13 cellular contexts compared by ENCODE assay signal in the genomic region with DNA sequence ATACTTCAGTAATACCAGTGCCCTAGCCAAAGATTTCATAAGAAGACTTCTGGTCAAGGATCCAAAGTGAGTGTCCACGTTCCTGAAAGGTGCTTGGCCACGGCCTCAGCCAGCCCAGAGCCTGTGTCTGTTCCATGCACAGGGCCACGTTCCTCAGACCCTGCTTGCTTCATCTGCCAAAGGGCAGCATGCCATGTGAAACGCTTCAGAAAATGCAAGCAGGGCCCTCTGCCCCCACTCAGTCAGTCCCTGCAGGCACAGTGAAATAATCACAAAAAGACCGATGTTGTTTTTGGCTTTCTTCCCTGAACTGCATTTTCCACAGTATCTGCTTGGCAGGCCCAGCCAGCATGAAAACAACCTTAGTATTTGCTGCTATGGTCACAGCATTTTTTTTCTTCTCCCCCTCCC.
DNase-seq lines count a peak whose midpoint lies in the region; ATAC-seq, FAIRE-seq and TF ChIP-seq lines count a peak whose summit lies in the region.
"Had no signal": no experiment of that assay in that cellular context is flagged by ENCODE, and none has a peak within 500 bp of the region (broad histone marks: within the 10 kb centered on the region; RNA-seq: fewer than 3 reads in every experiment).

No MANE protein-coding gene starts in this region.

- TF ChIP-seq POLR2A in HepG2 (IDR thresholded peaks at IDR 0.05; ENCODE audit: insufficient read depth in 1 of 2, low read depth in 2 of 2, low read length in 2 of 2): no peak

- H3K36me3 ChIP-seq in liver (ENCODE audit: control insufficient read depth in 4 of 4, insufficient read depth in 3 of 4, low read depth in 1 of 4, low read length in 3 of 4): peaks cover 0 to 5% (median 1%) of the 10 kb centered on the region in 4 donors
- peaks cover 13 to 60% of the 10 kb centered on the region in 2 experiments for H3K36me3 ChIP-seq in HepG2 (replicated peaks in 1 of 2; ENCODE audit: control insufficient read depth in 1 of 2, insufficient read depth in 2 of 2, low read length in 2 of 2)
- H3K36me3 ChIP-seq in endodermal cell (ENCODE audit: control insufficient read depth, insufficient read depth, low read length): peaks cover 61% of the 10 kb centered on the region
- H3K36me3 ChIP-seq: ascending aorta, uterus had no signal

- no peaks in the 10 kb centered on the region for H3K79me2 ChIP-seq in HepG2 (ENCODE audit: insufficient read depth, low read length)

- no peaks in the 10 kb centered on the region for H3K9me3 Mint-ChIP-seq in endodermal cell
- H3K9me3 Mint-ChIP-seq: nephron progenitor cell had no signal

- CTCF ChIA-PET in HepG2 (lab: Yijun Ruan, JAX; ENCODE audit: low intra/inter-chr PET ratio, low total read pairs): no interaction called here

- no peaks in the 10 kb centered on the region for H3K27me3 ChIP-seq in liver (ENCODE audit: control insufficient read depth in 4 of 4, insufficient read depth in 4 of 4, low read length in 3 of 4)
- H3K27me3 ChIP-seq in HepG2 (ENCODE audit: control insufficient read depth in 1 of 2, insufficient read depth in 2 of 2, low read length in 2 of 2): no peaks in the 10 kb centered on the region
- H3K27me3 ChIP-seq in endodermal cell (ENCODE audit: control insufficient read depth, insufficient read depth, low read length, poor library complexity, severe bottlenecking): no peaks in the 10 kb centered on the region
- H3K27me3 ChIP-seq: ascending aorta, uterus had no signal

- DNase-seq in HepG2 (ENCODE audit: low spot score): no peak
- no peak for DNase-seq in endodermal cell
- peak; percentile 18 to 93 for DNase-seq in lung microvascular endothelial cell (ENCODE audit: low read depth in 2 of 2)
- DNase-seq in activated T-cell treated with anti-CD3 and anti-CD28 coated beads, Interleukin-2, amount 50 U/mL, for 1 hour: no peak
- DNase-seq in SHP77 treated with DMSO at 0.1 percent for 48 hours (lab: John Stamatoyannopoulos, UW): no peak
- DNase-seq in stimulated activated CD4-positive, alpha-beta T cell treated with anti-CD3 and anti-CD28 coated beads, Interleukin-1b, Interleukin-23, amount 100 ng/mL, for 48 hours: no peak
- no peak for DNase-seq in activated naive CD4-positive, alpha-beta T cell (lab: John Stamatoyannopoulos, UW)
- DNase-seq: activated CD8-positive, alpha-beta memory T cell treated with anti-CD3 and anti-CD28 coated beads, Interleukin-2, amount 10 ng/mL, durations not matched to agents 7 days and 5 days; nephron progenitor cell; uterus had no signal

- no peak overlapping the region for H3K9ac ChIP-seq in liver (ENCODE audit: low read depth in 1 of 2, low read length in 2 of 2)
- no peak overlapping the region for H3K9ac ChIP-seq in HepG2 (ENCODE audit: insufficient read depth, low read depth, low read length)
- no peak overlapping the region for H3K9ac ChIP-seq in endodermal cell (ENCODE audit: extremely low read depth, low read length, poor library complexity, severe bottlenecking)

- H3K27ac Mint-ChIP-seq in endodermal cell: peak overlapping the region; percentile 9
- H3K27ac Mint-ChIP-seq: activated CD8-positive, alpha-beta memory T cell treated with anti-CD3 and anti-CD28 coated beads, Interleukin-2, amount 10 ng/mL, durations not matched to agents 7 days and 5 days had no signal

- no peaks in the 10 kb centered on the region for H3K27me3 Mint-ChIP-seq in endodermal cell (ENCODE audit: insufficient read depth)
- H3K27me3 Mint-ChIP-seq: activated CD8-positive, alpha-beta memory T cell treated with anti-CD3 and anti-CD28 coated beads, Interleukin-2, amount 10 ng/mL, durations not matched to agents 7 days and 5 days had no signal

- POLR2A ChIA-PET in HepG2 (lab: Yijun Ruan, JAX): no interaction called here

- H3K4me3 ChIP-seq in liver (ENCODE audit: low read depth in 1 of 3, low read length in 3 of 3) (no peak overlapping the region), HepG2 (replicated peaks in 1 of 3; ENCODE audit: insufficient read depth in 1 of 3, low read depth in 2 of 3, low read length in 3 of 3) (no peak overlapping the region), endodermal cell (ENCODE audit: low read length) (no peak overlapping the region)
- H3K4me3 ChIP-seq: ascending aorta, uterus had no signal

- H3K9me3 ChIP-seq in liver (ENCODE audit: control insufficient read depth in 4 of 4, low read length in 3 of 4) (no peaks in the 10 kb centered on the region), HepG2 (ENCODE audit: low read length) (no peaks in the 10 kb centered on the region), endodermal cell (ENCODE audit: control insufficient read depth, low read length) (no peaks in the 10 kb centered on the region)
- H3K9me3 ChIP-seq: ascending aorta, uterus had no signal

- H3K27ac ChIP-seq in liver (ENCODE audit: low read depth in 1 of 2, low read length in 2 of 2) (peak overlapping the region; percentile 67 to 75), HepG2 (ENCODE audit: extremely low read length, insufficient read depth, low read length) (no peak overlapping the region), endodermal cell (ENCODE audit: low read depth, low read length) (no peak overlapping the region)
- H3K27ac ChIP-seq: ascending aorta, uterus had no signal

- no peak overlapping the region for H3K4me3 Mint-ChIP-seq in endodermal cell
- H3K4me3 Mint-ChIP-seq: activated CD8-positive, alpha-beta memory T cell treated with anti-CD3 and anti-CD28 coated beads, Interleukin-2, amount 10 ng/mL, durations not matched to agents 7 days and 5 days; nephron progenitor cell had no signal

- H4K20me1 ChIP-seq in HepG2 (ENCODE audit: insufficient read depth, low read length): 0 out of 2 replicates have a peak, but pooled peaks cover 3% of the 10 kb centered on the region

- TF ChIP-seq RAD21 in liver (IDR thresholded peaks at IDR 0.05) (peak; percentile 65 to 80), HepG2 (CRISPR knock-in tag; IDR thresholded peaks at IDR 0.05) (no peak)

- 26% methylated on average over 5 of the region's 5 CpGs for WGBS in liver
- 91% methylated on average over 4 of the region's 5 CpGs for WGBS in HepG2 (ENCODE audit: low lambda C conversion rate)
- WGBS in endodermal cell (ENCODE audit: insufficient coverage in 1 of 2, insufficient read length in 1 of 2), 2 experiments: 93 to 98% methylated on average over 5 of the region's 5 CpGs

- no peak for ATAC-seq in HepG2
- ATAC-seq: activated CD8-positive, alpha-beta memory T cell treated with anti-CD3 and anti-CD28 coated beads, Interleukin-2, amount 10 ng/mL, durations not matched to agents 7 days and 5 days had no signal

- in situ Hi-C loops in HepG2 (cut with HindIII; ENCODE audit: extremely low pct_ligation_motif_present, low pct_unique_long_range_greater_than_20kb): no loop called here

- FAIRE-seq in HepG2 (lab: Jason Lieb, UNC): no peak
- FAIRE-seq: GM19239 had no signal

- TF ChIP-seq CTCF in liver (IDR thresholded peaks at IDR 0.05; ENCODE audit: low read depth, low read length, missing input control) (no peak), HepG2 (CRISPR knock-in tag; IDR thresholded peaks at IDR 0.05) (no peak), endodermal cell (conservative IDR thresholded peaks at IDR 0.05) (no peak)

- TF ChIP-seq EP300 in HepG2 (IDR thresholded peaks at IDR 0.05; ENCODE audit: low read depth in 2 of 2, low read length in 2 of 2) (no peak), HepG2 (CRISPR knock-in tag; IDR thresholded peaks at IDR 0.05; ENCODE audit: borderline replicate concordance) (no peak)

- H3K4me1 ChIP-seq in liver (ENCODE audit: control insufficient read depth in 4 of 4, insufficient read depth in 4 of 4, low read length in 3 of 4) (peaks cover 9 to 44% (median 43%) of the 10 kb centered on the region in 4 donors), HepG2 (ENCODE audit: insufficient read depth, low read length) (no peaks in the 10 kb centered on the region), endodermal cell (ENCODE audit: control insufficient read depth, insufficient read depth, low read length) (peaks cover 16% of the 10 kb centered on the region)
- H3K4me1 ChIP-seq: ascending aorta, uterus had no signal

- H3K36me3 Mint-ChIP-seq in endodermal cell (ENCODE audit: low read depth): peaks cover 48% of the 10 kb centered on the region
- H3K36me3 Mint-ChIP-seq: activated CD8-positive, alpha-beta memory T cell treated with anti-CD3 and anti-CD28 coated beads, Interleukin-2, amount 10 ng/mL, durations not matched to agents 7 days and 5 days had no signal

- no TSS peak for BruUV-seq in HepG2 (replicated peaks; lab: Mats Ljungman, UMichigan)

- peaks cover 31% of the 10 kb centered on the region for H3K4me1 Mint-ChIP-seq in endodermal cell
- H3K4me1 Mint-ChIP-seq: activated CD8-positive, alpha-beta memory T cell treated with anti-CD3 and anti-CD28 coated beads, Interleukin-2, amount 10 ng/mL, durations not matched to agents 7 days and 5 days had no signal

- no peak overlapping the region for H2AFZ ChIP-seq in HepG2 (ENCODE audit: low read length)

- H3K4me2 ChIP-seq in HepG2 (ENCODE audit: low read depth, low read length): no peak overlapping the region

- intact Hi-C loops in HepG2 (cut with micrococcal nuclease; ENCODE audit: unreplicated experiment): no loop called here

TF ChIP-seq in liver, 16 proteins besides CTCF, POLR2A, EP300 and RAD21 (continues in another document):
- TF ChIP-seq FOXA2 (IDR thresholded peaks at IDR 0.05): peak; percentile 68
- TF ChIP-seq SP1 (IDR thresholded peaks at IDR 0.05): peak; percentile 87
- peak in 1 of 2 donors; percentile 49 for TF ChIP-seq EGR1 (IDR thresholded peaks at IDR 0.05; ENCODE audit: low read depth in 2 of 2)
- peak; percentile 47 for TF ChIP-seq FOXA1 (IDR thresholded peaks at IDR 0.05)
- peak; percentile 87 to 88 for TF ChIP-seq HNF4A (conservative IDR thresholded peaks at IDR 0.05)
- TF ChIP-seq, protein P1, sequence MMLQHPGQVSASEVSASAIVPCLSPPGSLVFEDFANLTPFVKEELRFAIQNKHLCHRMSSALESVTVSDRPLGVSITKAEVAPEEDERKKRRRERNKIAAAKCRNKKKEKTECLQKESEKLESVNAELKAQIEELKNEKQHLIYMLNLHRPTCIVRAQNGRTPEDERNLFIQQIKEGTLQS (IDR thresholded peaks at IDR 0.05): peak; percentile 83
- TF ChIP-seq YY1 (IDR thresholded peaks at IDR 0.05): peak; percentile 48

TF ChIP-seq in HepG2, 621 proteins besides CTCF, POLR2A, EP300 and RAD21 (continues in another document):
- TF ChIP-seq PTBP1 (IDR thresholded peaks at IDR 0.05; ENCODE audit: low read depth, low read length, poor library complexity, severe bottlenecking): no peak

Comparison
In these comparisons a context has a peak if more than half of its experiments do, and no peak if none do; other contexts are left out.
1. H3K27ac ChIP-seq: peak in liver (2 of 2); none in HepG2 (single experiment) and endodermal cell (single experiment).
2. DNase-seq: peak in lung microvascular endothelial cell (2 of 2); none in HepG2 (single experiment), endodermal cell (single experiment), activated T-cell treated with anti-CD3 and anti-CD28 coated beads, Interleukin-2, amount 50 U/mL, for 1 hour (single experiment), SHP77 treated with DMSO at 0.1 percent for 48 hours (single experiment), stimulated activated CD4-positive, alpha-beta T cell treated with anti-CD3 and anti-CD28 coated beads, Interleukin-1b, Interleukin-23, amount 100 ng/mL, for 48 hours (single experiment) and activated naive CD4-positive, alpha-beta T cell (0 of 4).